ENCODE assay signal across 1 cellular context in the genomic region with DNA sequence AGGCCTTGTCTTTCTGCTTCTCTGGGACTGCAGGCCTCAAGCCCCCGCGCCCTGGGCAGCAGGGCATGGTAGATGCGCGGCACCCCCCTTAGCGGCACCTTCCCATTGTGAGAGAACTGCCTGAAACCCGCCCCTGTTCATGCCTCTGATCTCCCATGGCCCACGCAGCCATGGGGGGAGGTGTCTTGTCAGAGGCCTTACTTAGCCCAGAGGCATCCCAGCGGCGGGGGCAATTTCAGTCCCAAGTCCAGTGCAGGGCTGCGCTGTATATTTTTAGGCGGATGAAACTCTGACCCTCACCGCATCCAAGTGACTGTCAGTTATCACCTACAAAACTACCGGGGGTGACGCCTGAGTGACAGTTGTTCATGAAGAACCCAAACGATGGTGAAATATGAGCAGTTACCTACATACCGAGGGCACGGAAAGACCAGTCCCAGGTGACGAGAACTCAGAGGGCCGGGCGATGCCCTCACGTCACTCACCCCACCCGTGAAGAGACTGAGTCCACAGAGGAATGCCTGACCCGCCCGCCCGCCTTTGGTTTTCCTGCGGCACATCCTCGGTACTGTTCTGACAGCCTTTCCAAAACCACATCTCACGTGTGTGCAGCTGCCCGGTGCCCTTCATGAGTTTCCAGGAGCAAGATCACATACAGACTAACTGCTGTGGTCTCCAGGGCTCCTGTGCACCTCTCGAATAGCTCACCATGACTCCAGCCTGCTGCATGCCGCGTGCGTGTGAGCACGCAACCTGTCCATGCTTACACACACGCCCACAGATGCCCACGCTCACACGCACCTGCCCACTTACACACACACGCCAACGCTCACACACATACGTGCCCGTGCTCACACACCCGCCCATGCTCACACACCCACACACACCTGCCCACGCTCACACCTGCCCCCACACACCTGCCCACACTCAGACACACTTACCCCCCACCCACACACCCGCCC.
TF ChIP-seq lines count a peak whose summit lies in the region.

No MANE protein-coding gene starts in this region.

TF ChIP-seq in GM23338, 12 proteins besides CTCF, POLR2A, EP300 and RAD21 (continued from another document):
- TF ChIP-seq ZNF462 (CRISPR knock-in tag; IDR thresholded peaks at IDR 0.05), result no peak
- no peak for TF ChIP-seq STAT1 (IDR thresholded peaks at IDR 0.05; ENCODE audit: unreplicated experiment)
- TF ChIP-seq POLR2AphosphoS5 (IDR thresholded peaks at IDR 0.05; ENCODE audit: low read depth), result no peak
- no peak for TF ChIP-seq REST (IDR thresholded peaks at IDR 0.05; ENCODE audit: unreplicated experiment)
- no peak for TF ChIP-seq ZNF331 (CRISPR knock-in tag; IDR thresholded peaks at IDR 0.05; ENCODE audit: low read depth)
TF ChIP-seq in GM23338: peak in this region for 0.
